Comparison of ENCODE assay signal across 1 cellular context in the genomic region with DNA sequence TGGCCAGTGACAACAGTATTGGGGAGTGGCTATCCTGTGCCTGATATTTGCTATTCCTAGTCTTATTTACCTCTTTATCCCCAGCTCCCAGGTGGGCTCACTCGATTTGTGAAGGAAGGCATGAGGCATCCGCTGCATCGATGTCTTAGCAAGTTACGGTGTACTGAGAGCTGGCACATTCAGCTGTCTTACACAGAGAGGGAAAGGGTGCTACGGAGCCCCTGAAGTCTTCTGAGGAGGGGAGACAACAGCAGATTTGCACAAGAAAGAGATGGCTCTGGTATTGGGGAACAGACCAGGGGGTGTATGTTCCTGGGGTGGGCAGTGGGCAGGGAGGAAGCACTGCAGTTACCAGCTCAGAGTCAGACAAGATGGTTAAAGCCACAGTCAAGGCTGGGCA.
TF ChIP-seq lines count a peak whose summit lies in the region.

No MANE protein-coding gene starts in this region.

TF ChIP-seq in GM23338, 12 proteins besides CTCF, POLR2A, EP300 and RAD21 (continued from another document):
- TF ChIP-seq, protein P1, sequence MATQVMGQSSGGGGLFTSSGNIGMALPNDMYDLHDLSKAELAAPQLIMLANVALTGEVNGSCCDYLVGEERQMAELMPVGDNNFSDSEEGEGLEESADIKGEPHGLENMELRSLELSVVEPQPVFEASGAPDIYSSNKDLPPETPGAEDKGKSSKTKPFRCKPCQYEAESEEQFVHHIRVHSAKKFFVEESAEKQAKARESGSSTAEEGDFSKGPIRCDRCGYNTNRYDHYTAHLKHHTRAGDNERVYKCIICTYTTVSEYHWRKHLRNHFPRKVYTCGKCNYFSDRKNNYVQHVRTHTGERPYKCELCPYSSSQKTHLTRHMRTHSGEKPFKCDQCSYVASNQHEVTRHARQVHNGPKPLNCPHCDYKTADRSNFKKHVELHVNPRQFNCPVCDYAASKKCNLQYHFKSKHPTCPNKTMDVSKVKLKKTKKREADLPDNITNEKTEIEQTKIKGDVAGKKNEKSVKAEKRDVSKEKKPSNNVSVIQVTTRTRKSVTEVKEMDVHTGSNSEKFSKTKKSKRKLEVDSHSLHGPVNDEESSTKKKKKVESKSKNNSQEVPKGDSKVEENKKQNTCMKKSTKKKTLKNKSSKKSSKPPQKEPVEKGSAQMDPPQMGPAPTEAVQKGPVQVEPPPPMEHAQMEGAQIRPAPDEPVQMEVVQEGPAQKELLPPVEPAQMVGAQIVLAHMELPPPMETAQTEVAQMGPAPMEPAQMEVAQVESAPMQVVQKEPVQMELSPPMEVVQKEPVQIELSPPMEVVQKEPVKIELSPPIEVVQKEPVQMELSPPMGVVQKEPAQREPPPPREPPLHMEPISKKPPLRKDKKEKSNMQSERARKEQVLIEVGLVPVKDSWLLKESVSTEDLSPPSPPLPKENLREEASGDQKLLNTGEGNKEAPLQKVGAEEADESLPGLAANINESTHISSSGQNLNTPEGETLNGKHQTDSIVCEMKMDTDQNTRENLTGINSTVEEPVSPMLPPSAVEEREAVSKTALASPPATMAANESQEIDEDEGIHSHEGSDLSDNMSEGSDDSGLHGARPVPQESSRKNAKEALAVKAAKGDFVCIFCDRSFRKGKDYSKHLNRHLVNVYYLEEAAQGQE (IDR thresholded peaks at IDR 0.05; ENCODE audit: unreplicated experiment): no peak
- TF ChIP-seq, protein P2, sequence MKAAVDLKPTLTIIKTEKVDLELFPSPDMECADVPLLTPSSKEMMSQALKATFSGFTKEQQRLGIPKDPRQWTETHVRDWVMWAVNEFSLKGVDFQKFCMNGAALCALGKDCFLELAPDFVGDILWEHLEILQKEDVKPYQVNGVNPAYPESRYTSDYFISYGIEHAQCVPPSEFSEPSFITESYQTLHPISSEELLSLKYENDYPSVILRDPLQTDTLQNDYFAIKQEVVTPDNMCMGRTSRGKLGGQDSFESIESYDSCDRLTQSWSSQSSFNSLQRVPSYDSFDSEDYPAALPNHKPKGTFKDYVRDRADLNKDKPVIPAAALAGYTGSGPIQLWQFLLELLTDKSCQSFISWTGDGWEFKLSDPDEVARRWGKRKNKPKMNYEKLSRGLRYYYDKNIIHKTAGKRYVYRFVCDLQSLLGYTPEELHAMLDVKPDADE (IDR thresholded peaks at IDR 0.05): no peak
- TF ChIP-seq EZH2 (IDR thresholded peaks at IDR 0.05; ENCODE audit: low read depth, unreplicated experiment) (no peak), CREB1 (CRISPR knock-in tag; IDR thresholded peaks at IDR 0.05; ENCODE audit: low read depth) (no peak), ZNF114 (CRISPR knock-in tag; IDR thresholded peaks at IDR 0.05) (no peak), EZH2phosphoT487 (IDR thresholded peaks at IDR 0.05; ENCODE audit: unreplicated experiment) (no peak)
TF ChIP-seq in GM23338: peak in this region for 0.
